In the genomic region with DNA sequence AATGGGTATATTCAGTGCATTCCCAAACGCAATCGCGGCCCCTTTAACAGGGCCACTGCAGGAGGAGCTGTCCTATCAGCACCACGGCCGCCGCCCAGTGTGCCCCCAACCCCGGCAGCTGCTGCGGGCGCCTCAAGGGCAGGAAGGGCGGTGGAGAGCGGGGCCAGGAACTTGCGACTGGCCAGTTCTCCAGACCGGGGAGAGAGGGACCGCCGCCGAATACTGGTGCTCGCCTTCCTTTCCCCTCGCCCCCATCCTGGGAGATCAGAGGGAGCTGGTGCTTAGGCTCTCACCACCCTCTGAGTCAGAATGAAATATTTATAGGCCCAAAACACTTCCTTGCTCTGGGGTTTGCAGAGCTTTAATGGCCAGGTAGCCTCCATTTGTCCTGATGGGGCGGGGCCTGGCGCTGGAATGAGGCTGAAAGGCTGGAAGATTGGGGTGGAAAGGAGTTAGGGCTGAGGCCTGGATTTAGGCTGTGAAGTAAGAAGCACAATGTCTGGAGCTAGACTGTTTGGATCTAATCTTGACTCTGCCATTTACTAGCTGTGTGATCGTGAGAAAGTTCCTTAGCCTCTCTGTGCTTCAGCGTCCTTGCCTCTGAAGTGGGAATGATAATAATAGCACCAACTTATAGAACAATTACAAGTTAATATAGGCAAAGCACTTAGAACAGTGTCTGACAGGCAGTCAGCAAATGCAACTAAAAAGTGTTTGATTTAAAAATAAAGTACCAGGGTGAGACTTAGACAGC, we compare ENCODE assay signal across 13 cellular contexts.
A peak's percentile ranks its signal among the peaks of the same experiment; 100 is the strongest.
DNase-seq lines count a peak whose midpoint lies in the region; ATAC-seq and TF ChIP-seq lines count a peak whose summit lies in the region.
"Had no signal": no experiment of that assay in that cellular context is flagged by ENCODE, and none has a peak within 500 bp of the region (broad histone marks: within the 10 kb centered on the region; RNA-seq: fewer than 3 reads in every experiment).

No MANE protein-coding gene starts in this region.

- H3K27me3 ChIP-seq in GM23248 (replicated peaks; ENCODE audit: insufficient read depth) (no peaks in the 10 kb centered on the region), left ventricle myocardium inferior (ENCODE audit: low read depth) (no peaks in the 10 kb centered on the region)

- no peak overlapping the region for H3K4me3 ChIP-seq in GM23248
- H3K4me3 ChIP-seq in left ventricle myocardium inferior, result peak overlapping the region; percentile 18
- H3K4me3 ChIP-seq: skin epidermis had no signal

- peaks cover 42% of the 10 kb centered on the region for H3K27me3 Mint-ChIP-seq in neural crest cell (ENCODE audit: low read depth)
- H3K27me3 Mint-ChIP-seq: stimulated activated memory B cell treated with anti-CD40 and anti-IgM and Interleukin-4, amounts not matched to agents 10 μg/mL and 1 μg/mL and 100 μg/mL, for 72 hours had no signal

- H3K27ac ChIP-seq in GM23248 (no peak overlapping the region), left ventricle myocardium inferior (replicated peaks) (no peak overlapping the region)
- H3K27ac ChIP-seq: skin epidermis had no signal

- H4K20me1 ChIP-seq in GM23248 (ENCODE audit: insufficient read depth), result peaks cover 3% of the 10 kb centered on the region; the same call in 1 of the 2 replicates

- no peak overlapping the region for H3K9ac ChIP-seq in GM23248

- peaks cover 25% of the 10 kb centered on the region; the same call in 1 of the 2 replicates for H3F3A ChIP-seq in GM23248 (ENCODE audit: insufficient read depth)

- H3K9me3 Mint-ChIP-seq in neural crest cell, result no peaks in the 10 kb centered on the region
- H3K9me3 Mint-ChIP-seq: activated CD4-positive, alpha-beta T cell treated with anti-CD3 and anti-CD28 coated beads, Interleukin-2, amount 10 ng/mL, durations not matched to agents 7 days and 5 days; brain; stimulated activated memory B cell treated with anti-CD40 and anti-IgM and Interleukin-4, amounts not matched to agents 10 μg/mL and 1 μg/mL and 100 μg/mL, for 72 hours had no signal

- no peaks in the 10 kb centered on the region for H3K9me2 ChIP-seq in GM23248 (ENCODE audit: insufficient read depth)

- in situ Hi-C loops in GM23248 (cut with MboI), result no loop called here

- H3K4me1 Mint-ChIP-seq in neural crest cell, result no peaks in the 10 kb centered on the region
- H3K4me1 Mint-ChIP-seq: activated CD4-positive, alpha-beta T cell treated with anti-CD3 and anti-CD28 coated beads, Interleukin-2, amount 10 ng/mL, durations not matched to agents 7 days and 5 days; stimulated activated memory B cell treated with anti-CD40 and anti-IgM and Interleukin-4, amounts not matched to agents 10 μg/mL and 1 μg/mL and 100 μg/mL, for 72 hours had no signal

- TF ChIP-seq CTCF in left ventricle myocardium inferior (IDR thresholded peaks at IDR 0.05; ENCODE audit: borderline replicate concordance) (no peak), neural crest cell (conservative IDR thresholded peaks at IDR 0.05) (no peak)

- no peak overlapping the region for H3K4me3 Mint-ChIP-seq in neural crest cell
- H3K4me3 Mint-ChIP-seq: activated CD4-positive, alpha-beta T cell treated with anti-CD3 and anti-CD28 coated beads, Interleukin-2, amount 10 ng/mL, durations not matched to agents 7 days and 5 days; stimulated activated memory B cell treated with anti-CD40 and anti-IgM and Interleukin-4, amounts not matched to agents 10 μg/mL and 1 μg/mL and 100 μg/mL, for 72 hours had no signal

- peak; percentile 59 for DNase-seq in GM23248
- DNase-seq in left ventricle myocardium inferior, result peak; percentile 48
- DNase-seq in neural crest cell (ENCODE audit: low read depth, low spot score), result peak; percentile 68
- DNase-seq in NCI-H1436 treated with DMSO at 0.1 percent for 48 hours (lab: John Stamatoyannopoulos, UW), result no peak
- no peak for DNase-seq in DMS79 (lab: John Stamatoyannopoulos, UW)
- DNase-seq in activated T-cell treated with anti-CD3 and anti-CD28 coated beads, Interleukin-2, amount 50 U/mL, for 1 hour, result no peak
- DNase-seq: activated CD4-positive, alpha-beta T cell treated with anti-CD3 and anti-CD28 coated beads, Interleukin-2, amount 10 ng/mL, durations not matched to agents 7 days and 5 days had no signal

- 41 to 46% methylated on average over 18 to 22 of the region's 22 CpGs for WGBS in GM23248 (ENCODE audit: low coverage in 1 of 2, low lambda C conversion rate in 2 of 2, missing lambda C conversion rate in 2 of 2), 2 experiments

- no peaks in the 10 kb centered on the region for H3K4me1 ChIP-seq in GM23248 (ENCODE audit: insufficient read depth)
- peaks cover 28% of the 10 kb centered on the region for H3K4me1 ChIP-seq in left ventricle myocardium inferior
- H3K4me1 ChIP-seq: Caco-2 had no signal

- H3K9me3 ChIP-seq in GM23248 (ENCODE audit: low read depth) (no peaks in the 10 kb centered on the region), left ventricle myocardium inferior (replicated peaks) (no peaks in the 10 kb centered on the region)
- H3K9me3 ChIP-seq: Caco-2 had no signal

- H2AFZ ChIP-seq in GM23248, result no peak overlapping the region

- no peaks in the 10 kb centered on the region for H3K36me3 ChIP-seq in GM23248 (ENCODE audit: low read depth)
- no peaks in the 10 kb centered on the region for H3K36me3 ChIP-seq in left ventricle myocardium inferior

- peaks cover 100% of the 10 kb centered on the region for H3K79me2 ChIP-seq in GM23248 (ENCODE audit: insufficient read depth)

- ATAC-seq in GM21619 (IDR thresholded peaks at IDR 0.05; ENCODE audit: unreplicated experiment), result no peak
- ATAC-seq: stimulated activated memory B cell treated with anti-CD40 and anti-IgM and Interleukin-4, amounts not matched to agents 10 μg/mL and 1 μg/mL and 100 μg/mL, for 72 hours had no signal

- H3K36me3 Mint-ChIP-seq in neural crest cell (ENCODE audit: low read depth), result no peaks in the 10 kb centered on the region
- H3K36me3 Mint-ChIP-seq: brain; stimulated activated memory B cell treated with anti-CD40 and anti-IgM and Interleukin-4, amounts not matched to agents 10 μg/mL and 1 μg/mL and 100 μg/mL, for 72 hours had no signal

- H3K4me2 ChIP-seq in GM23248 (ENCODE audit: unreplicated experiment), result no peak overlapping the region

- intact Hi-C loops in left ventricle myocardium inferior (cut with micrococcal nuclease), result no loop called here

- no peak overlapping the region for H3K27ac Mint-ChIP-seq in neural crest cell (ENCODE audit: unreplicated experiment)
- H3K27ac Mint-ChIP-seq: activated CD4-positive, alpha-beta T cell treated with anti-CD3 and anti-CD28 coated beads, Interleukin-2, amount 10 ng/mL, durations not matched to agents 7 days and 5 days; stimulated activated memory B cell treated with anti-CD40 and anti-IgM and Interleukin-4, amounts not matched to agents 10 μg/mL and 1 μg/mL and 100 μg/mL, for 72 hours had no signal

TF ChIP-seq in PFSK-1, 5 proteins besides CTCF, POLR2A, EP300 and RAD21:
- TF ChIP-seq, protein P1, sequence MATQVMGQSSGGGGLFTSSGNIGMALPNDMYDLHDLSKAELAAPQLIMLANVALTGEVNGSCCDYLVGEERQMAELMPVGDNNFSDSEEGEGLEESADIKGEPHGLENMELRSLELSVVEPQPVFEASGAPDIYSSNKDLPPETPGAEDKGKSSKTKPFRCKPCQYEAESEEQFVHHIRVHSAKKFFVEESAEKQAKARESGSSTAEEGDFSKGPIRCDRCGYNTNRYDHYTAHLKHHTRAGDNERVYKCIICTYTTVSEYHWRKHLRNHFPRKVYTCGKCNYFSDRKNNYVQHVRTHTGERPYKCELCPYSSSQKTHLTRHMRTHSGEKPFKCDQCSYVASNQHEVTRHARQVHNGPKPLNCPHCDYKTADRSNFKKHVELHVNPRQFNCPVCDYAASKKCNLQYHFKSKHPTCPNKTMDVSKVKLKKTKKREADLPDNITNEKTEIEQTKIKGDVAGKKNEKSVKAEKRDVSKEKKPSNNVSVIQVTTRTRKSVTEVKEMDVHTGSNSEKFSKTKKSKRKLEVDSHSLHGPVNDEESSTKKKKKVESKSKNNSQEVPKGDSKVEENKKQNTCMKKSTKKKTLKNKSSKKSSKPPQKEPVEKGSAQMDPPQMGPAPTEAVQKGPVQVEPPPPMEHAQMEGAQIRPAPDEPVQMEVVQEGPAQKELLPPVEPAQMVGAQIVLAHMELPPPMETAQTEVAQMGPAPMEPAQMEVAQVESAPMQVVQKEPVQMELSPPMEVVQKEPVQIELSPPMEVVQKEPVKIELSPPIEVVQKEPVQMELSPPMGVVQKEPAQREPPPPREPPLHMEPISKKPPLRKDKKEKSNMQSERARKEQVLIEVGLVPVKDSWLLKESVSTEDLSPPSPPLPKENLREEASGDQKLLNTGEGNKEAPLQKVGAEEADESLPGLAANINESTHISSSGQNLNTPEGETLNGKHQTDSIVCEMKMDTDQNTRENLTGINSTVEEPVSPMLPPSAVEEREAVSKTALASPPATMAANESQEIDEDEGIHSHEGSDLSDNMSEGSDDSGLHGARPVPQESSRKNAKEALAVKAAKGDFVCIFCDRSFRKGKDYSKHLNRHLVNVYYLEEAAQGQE (IDR thresholded peaks at IDR 0.05; ENCODE audit: insufficient read depth in 1 of 2, low read depth in 2 of 2, low read length in 2 of 2), result peak; percentile 94 to 96
- TF ChIP-seq FOXP2 (optimal IDR thresholded peaks at IDR 0.05; ENCODE audit: borderline replicate concordance, extremely low read depth, extremely low read length, insufficient read depth), result no peak
TF ChIP-seq in PFSK-1: peak in this region for 1.

Comparison
In these comparisons a context has a peak if more than half of its experiments do, and no peak if none do; other contexts are left out.
1. DNase-seq: peak in GM23248 (single experiment), left ventricle myocardium inferior (single experiment) and neural crest cell (single experiment); none in NCI-H1436 treated with DMSO at 0.1 percent for 48 hours (single experiment), DMS79 (single experiment) and activated T-cell treated with anti-CD3 and anti-CD28 coated beads, Interleukin-2, amount 50 U/mL, for 1 hour (single experiment).